Comparison of ENCODE assay signal across 9 cellular contexts in genomic region chr2:48248251-48248933, GRCh38.
A peak's percentile ranks its signal among the peaks of the same experiment; 100 is the strongest.
DNase-seq lines count a peak whose midpoint lies in the region; ATAC-seq and TF ChIP-seq lines count a peak whose summit lies in the region.
"Had no signal": no experiment of that assay in that cellular context is flagged by ENCODE, and none has a peak within 500 bp of the region (broad histone marks: within the 10 kb centered on the region; RNA-seq: fewer than 3 reads in every experiment).

No MANE protein-coding gene starts in this region.

- CTCF ChIA-PET in BJ (lab: Yijun Ruan, JAX) (interaction anchor here (0.7 kb wide), 1 partner anchor 134 kb away, joined by 3 read pairs; no protein-coding TSS in a partner anchor), SK-N-SH (lab: Yijun Ruan, JAX) (interaction anchor here (0.6 kb wide), 1 partner anchor 24 kb away, joined by 3 read pairs; no protein-coding TSS in a partner anchor)
- CTCF ChIA-PET in CD4-positive, alpha-beta T cell (lab: Charles Lee): no interaction called here

- no peaks in the 10 kb centered on the region for H3K9me2 ChIP-seq in SK-N-SH

- H3K79me2 ChIP-seq in SK-N-SH (ENCODE audit: insufficient read depth): no peaks in the 10 kb centered on the region

- H3K27me3 Mint-ChIP-seq in CD4-positive, alpha-beta T cell: no peaks in the 10 kb centered on the region

- H3K4me2 ChIP-seq in SK-N-SH: peak overlapping the region; percentile 45

- H3K4me3 Mint-ChIP-seq in CD4-positive, alpha-beta T cell: no peak overlapping the region

- H3K36me3 Mint-ChIP-seq in CD4-positive, alpha-beta T cell (ENCODE audit: low read depth): no peaks in the 10 kb centered on the region

- H4K20me1 ChIP-seq in SK-N-SH (ENCODE audit: insufficient read depth): no peaks in the 10 kb centered on the region

- ATAC-seq in GM19351 (IDR thresholded peaks at IDR 0.05; ENCODE audit: unreplicated experiment) (peak; percentile 91), HG03196 (IDR thresholded peaks at IDR 0.05; ENCODE audit: unreplicated experiment) (peak; percentile 92), right cardiac atrium (peak; percentile 88 to 93), thoracic aorta (ENCODE audit: insufficient number of reproducible peaks, low FRiP score, low read depth) (peak; percentile 74)
- ATAC-seq in CD4-positive, alpha-beta T cell (ENCODE audit: poor library complexity): no peak

- no peaks in the 10 kb centered on the region for H3K9me3 Mint-ChIP-seq in CD4-positive, alpha-beta T cell

- 80% methylated on average over 3 of the region's 3 CpGs for WGBS in SK-N-SH (ENCODE audit: low lambda C conversion rate)
- 74% methylated on average over 3 of the region's 3 CpGs for WGBS in right cardiac atrium

- H3K27me3 ChIP-seq in BJ (ENCODE audit: control insufficient read depth, insufficient read depth, low read length): no peaks in the 10 kb centered on the region
- H3K27me3 ChIP-seq in SK-N-SH (ENCODE audit: insufficient read depth): no peaks in the 10 kb centered on the region
- H3K27me3 ChIP-seq in right cardiac atrium (ENCODE audit: control insufficient read depth, insufficient read depth): no peaks in the 10 kb centered on the region
- H3K27me3 ChIP-seq in thoracic aorta (replicated peaks; ENCODE audit: insufficient read depth): no peaks in the 10 kb centered on the region
- no peaks in the 10 kb centered on the region for H3K27me3 ChIP-seq in CD4-positive, alpha-beta T cell (ENCODE audit: control insufficient read depth, insufficient read depth, low read length)

- POLR2A ChIA-PET in BJ (lab: Charles Lee): no interaction called here
- POLR2A ChIA-PET in SK-N-SH (lab: Yijun Ruan, JAX): no interaction called here
- POLR2A ChIA-PET in CD4-positive, alpha-beta T cell (lab: Charles Lee): interaction anchor here (1.1 to 1.4 kb wide), 2 partner anchors 12 to 37 kb away, joined by 3 read pairs; no protein-coding TSS in a partner anchor

- H3K4me1 Mint-ChIP-seq in CD4-positive, alpha-beta T cell (ENCODE audit: low read depth): no peaks in the 10 kb centered on the region

- TF ChIP-seq CTCF in BJ (IDR thresholded peaks at IDR 0.05; ENCODE audit: insufficient read depth, low read depth, low read length) (no peak), SK-N-SH (IDR thresholded peaks at IDR 0.05) (no peak), thoracic aorta (IDR thresholded peaks at IDR 0.05) (no peak)
- no peak for TF ChIP-seq CTCF in CD4-positive, alpha-beta T cell (IDR thresholded peaks at IDR 0.05)

- H3K27ac Mint-ChIP-seq in CD4-positive, alpha-beta T cell: no peak overlapping the region

- DNase-seq in BJ (ENCODE audit: low read depth) (peak; percentile 81), SK-N-SH (no peak), right cardiac atrium (no peak), thoracic aorta (ENCODE audit: low spot score) (no peak)
- DNase-seq in CD4-positive, alpha-beta T cell: no peak
- DNase-seq in stimulated activated naive CD4-positive, alpha-beta T cell (lab: John Stamatoyannopoulos, UW): no peak

- H3K4me1 ChIP-seq in SK-N-SH (ENCODE audit: control insufficient read depth in 1 of 2, insufficient read depth in 2 of 2, low read depth in 1 of 2, low read length in 1 of 2) (peaks cover 0 to 9% of the 10 kb centered on the region in 2 experiments; a peak in 3 of 4 replicates), right cardiac atrium (ENCODE audit: control insufficient read depth, insufficient read depth, low read length) (peaks cover 3% of the 10 kb centered on the region), thoracic aorta (ENCODE audit: control insufficient read depth in 1 of 2, low read depth in 2 of 2) (peaks cover 24 to 30% of the 10 kb centered on the region in 2 donors)

- H3K36me3 ChIP-seq in BJ (ENCODE audit: control insufficient read depth, insufficient read depth, low read length) (no peaks in the 10 kb centered on the region), SK-N-SH (replicated peaks in 1 of 2; ENCODE audit: control insufficient read depth in 1 of 2, insufficient read depth in 2 of 2, low read length in 1 of 2) (no peaks in the 10 kb centered on the region), thoracic aorta (no peaks in the 10 kb centered on the region)

- intact Hi-C loops in right cardiac atrium (cut with DNase I): loop anchor here in 1 of 4 donors (10.0 kb wide), 2 partner anchors 56 to 166 kb away; no protein-coding TSS in a partner anchor
- intact Hi-C loops in CD4-positive, alpha-beta T cell (cut with DNase I, micrococcal nuclease): no loop called here

- H3K9ac ChIP-seq in SK-N-SH: peak overlapping the region; percentile 21; the same call in 1 of the 2 replicates

- H3F3A ChIP-seq in SK-N-SH (replicated peaks; ENCODE audit: insufficient read depth): peaks cover 7% of the 10 kb centered on the region

- TF ChIP-seq RAD21 in SK-N-SH (IDR thresholded peaks at IDR 0.05; ENCODE audit: low read length): no peak

- peak overlapping the region; percentile 25 for H2AFZ ChIP-seq in SK-N-SH (ENCODE audit: low read depth)

- no peak for TF ChIP-seq EP300 in SK-N-SH (IDR thresholded peaks at IDR 0.05; ENCODE audit: borderline replicate concordance in 1 of 2, low read depth in 1 of 2, low read length in 1 of 2)

- H3K27ac ChIP-seq in SK-N-SH (ENCODE audit: low read depth in 2 of 2, low read length in 1 of 2) (peak overlapping the region in 1 of 2 experiments; percentile 90; a peak in 2 of 4 replicates), right cardiac atrium (ENCODE audit: low read length) (no peak overlapping the region), thoracic aorta (peak overlapping the region; percentile 36 to 54)
- no peak overlapping the region for H3K27ac ChIP-seq in CD4-positive, alpha-beta T cell (ENCODE audit: low read depth, low read length)

- H3K9me3 ChIP-seq in SK-N-SH (no peaks in the 10 kb centered on the region), right cardiac atrium (ENCODE audit: control insufficient read depth, low read length) (no peaks in the 10 kb centered on the region), thoracic aorta (no peaks in the 10 kb centered on the region)
- no peaks in the 10 kb centered on the region for H3K9me3 ChIP-seq in CD4-positive, alpha-beta T cell (ENCODE audit: control insufficient read depth, low read length)

- H3K4me3 ChIP-seq in BJ (ENCODE audit: low read depth, low read length) (no peak overlapping the region), SK-N-SH (ENCODE audit: low read depth in 2 of 2, low read length in 1 of 2) (peak overlapping the region in 1 of 2 experiments; percentile 7; a peak in 1 of 4 replicates), right cardiac atrium (ENCODE audit: low read length) (no peak overlapping the region), thoracic aorta (peak overlapping the region; percentile 5)
- H3K4me3 ChIP-seq: skin epidermis had no signal

TF ChIP-seq in SK-N-SH, 30 proteins besides CTCF, POLR2A, EP300 and RAD21 (continues in another document):
- TF ChIP-seq POLR2AphosphoS5 (IDR thresholded peaks at IDR 0.05; ENCODE audit: low read depth, low read length) (no peak; the same call in 1 of the 2 replicates), GABPA (IDR thresholded peaks at IDR 0.05; ENCODE audit: low read depth) (no peak), USF2 (IDR thresholded peaks at IDR 0.05; ENCODE audit: borderline replicate concordance, low read depth, low read length) (no peak), RXRA (IDR thresholded peaks at IDR 0.05; ENCODE audit: borderline replicate concordance, low read depth) (peak; percentile 55; the same call in 1 of the 2 replicates), FOXM1 (IDR thresholded peaks at IDR 0.05; ENCODE audit: low read depth) (no peak), TEAD4 (IDR thresholded peaks at IDR 0.05; ENCODE audit: borderline replicate concordance, insufficient read depth) (no peak), TCF12 (IDR thresholded peaks at IDR 0.05) (peak; percentile 63), MEF2A (IDR thresholded peaks at IDR 0.05; ENCODE audit: borderline replicate concordance, low read depth) (no peak; the same call in 1 of the 2 replicates), RCOR1 (IDR thresholded peaks at IDR 0.05; ENCODE audit: low read length) (no peak), FOXJ3 (CRISPR knock-in tag; IDR thresholded peaks at IDR 0.05) (no peak), CHD2 (IDR thresholded peaks at IDR 0.05; ENCODE audit: low read length, partially characterized antibody) (no peak), MXI1 (IDR thresholded peaks at IDR 0.05; ENCODE audit: low read depth, low read length) (no peak), JUND (IDR thresholded peaks at IDR 0.05) (peak; percentile 87), EZH2phosphoT487 (IDR thresholded peaks at IDR 0.05; ENCODE audit: borderline replicate concordance, low read depth) (no peak), FOSL2 (IDR thresholded peaks at IDR 0.05; ENCODE audit: borderline replicate concordance, low read depth) (peak; percentile 82), SIN3A (IDR thresholded peaks at IDR 0.05; ENCODE audit: borderline replicate concordance, low read depth, low read length) (no peak; the same call in 1 of the 2 replicates), IRF3 (IDR thresholded peaks at IDR 0.05; ENCODE audit: low read depth, low read length) (no peak), SMC3 (IDR thresholded peaks at IDR 0.05; ENCODE audit: low read depth, low read length) (no peak), RFX5 (IDR thresholded peaks at IDR 0.05; ENCODE audit: low read length) (no peak), MAX (IDR thresholded peaks at IDR 0.05; ENCODE audit: low read depth) (no peak), ELF1 (IDR thresholded peaks at IDR 0.05) (no peak)

Comparison
In these comparisons a context has a peak if more than half of its experiments do, and no peak if none do; other contexts are left out.
1. H3K27ac ChIP-seq: peak in thoracic aorta (2 of 2); none in right cardiac atrium (single experiment) and CD4-positive, alpha-beta T cell (single experiment).